11 cellular contexts compared by ENCODE assay signal in genomic region chrX:138925330-138925729, GRCh38.
A peak's percentile ranks its signal among the peaks of the same experiment; 100 is the strongest.
DNase-seq lines count a peak whose midpoint lies in the region; ATAC-seq, FAIRE-seq and TF ChIP-seq lines count a peak whose summit lies in the region.
"Had no signal": no experiment of that assay in that cellular context is flagged by ENCODE, and none has a peak within 500 bp of the region (broad histone marks: within the 10 kb centered on the region; RNA-seq: fewer than 3 reads in every experiment).

No MANE protein-coding gene starts in this region.

- H4K8ac ChIP-seq in H1 (ENCODE audit: extremely low read depth, insufficient read depth, low read length), result no peak overlapping the region
- no peak overlapping the region for H4K8ac ChIP-seq in mesendoderm (ENCODE audit: low read depth, low read length)

- no peak overlapping the region for H2AFZ ChIP-seq in H1 (ENCODE audit: low read length)

- H3K9me3 ChIP-seq in H1 (ENCODE audit: insufficient read depth in 2 of 2, low read depth in 1 of 2, low read length in 1 of 2), result no peaks in the 10 kb centered on the region
- no peaks in the 10 kb centered on the region for H3K9me3 ChIP-seq in ascending aorta
- no peaks in the 10 kb centered on the region for H3K9me3 ChIP-seq in testis
- H3K9me3 ChIP-seq: thoracic aorta had no signal

- no peak overlapping the region for H4K91ac ChIP-seq in H1 (replicated peaks; ENCODE audit: insufficient read length, low read length)

- H3K36me3 ChIP-seq in H1 (ENCODE audit: control insufficient read depth in 2 of 4, insufficient read depth in 4 of 4, low read length in 3 of 4) (no peaks in the 10 kb centered on the region), mesendoderm (ENCODE audit: control insufficient read depth, insufficient read depth, low read length) (no peaks in the 10 kb centered on the region), ascending aorta (no peaks in the 10 kb centered on the region), testis (ENCODE audit: low read depth, missing control alignments) (no peaks in the 10 kb centered on the region)
- H3K36me3 ChIP-seq: thoracic aorta had no signal

- TF ChIP-seq POLR2A in H1 (IDR thresholded peaks at IDR 0.05; ENCODE audit: control extremely low read depth in 1 of 2, low read depth in 2 of 2, low read length in 2 of 2), result no peak
- no peak for TF ChIP-seq POLR2A in testis (IDR thresholded peaks at IDR 0.05)

- no peaks in the 10 kb centered on the region for H3K4me1 ChIP-seq in H1 (replicated peaks in 1 of 4; ENCODE audit: control insufficient read depth in 3 of 4, insufficient read depth in 4 of 4, low read length in 3 of 4)
- H3K4me1 ChIP-seq in mesendoderm (ENCODE audit: control insufficient read depth, low read depth, low read length), result no peaks in the 10 kb centered on the region
- H3K4me1 ChIP-seq in ascending aorta, result no peaks in the 10 kb centered on the region
- H3K4me1 ChIP-seq in testis, result no peaks in the 10 kb centered on the region

- H3K27me3 ChIP-seq in H1 (replicated peaks in 1 of 4; ENCODE audit: control insufficient read depth in 3 of 4, extremely low read depth in 1 of 4, insufficient read depth in 3 of 4, low read length in 3 of 4) (no peaks in the 10 kb centered on the region), mesendoderm (ENCODE audit: insufficient read depth, low read length, poor library complexity) (no peaks in the 10 kb centered on the region), ascending aorta (no peaks in the 10 kb centered on the region), testis (no peaks in the 10 kb centered on the region)

- CTCF ChIA-PET in H1 (lab: Charles Lee; ENCODE audit: partially characterized antibody), result no interaction called here

- 93% methylated on average over 3 of the region's 3 CpGs; no CpG with 5 or more reads in 1 of the 2 experiments for WGBS in H1 (ENCODE audit: extremely low coverage in 1 of 2, insufficient coverage in 1 of 2, insufficient read length in 1 of 2, insufficient replicate concordance in 2 of 2, low coverage in 1 of 2, low lambda C conversion rate in 2 of 2, missing lambda C conversion rate in 1 of 2), 2 experiments
- whole genome bisulfite sequencing in mesendoderm (ENCODE audit: extremely low coverage, insufficient coverage, low lambda C conversion rate), result no CpG with 5 or more reads among the region's 3 CpGs
- WGBS in testis, 2 donors, result 69 to 73% methylated on average over 3 of the region's 3 CpGs

- H3K4me3 ChIP-seq in H1 (ENCODE audit: extremely low read depth in 1 of 4, insufficient read depth in 2 of 4, low read depth in 3 of 4, low read length in 4 of 4) (no peak overlapping the region), mesendoderm (ENCODE audit: low read length) (no peak overlapping the region), ascending aorta (no peak overlapping the region), testis (no peak overlapping the region)
- H3K4me3 ChIP-seq: thoracic aorta had no signal

- no peak for TF ChIP-seq CTCF in H1 (IDR thresholded peaks at IDR 0.05; ENCODE audit: control extremely low read depth in 1 of 3, insufficient read depth in 1 of 3, low read depth in 1 of 3, low read length in 3 of 3)
- no peak for TF ChIP-seq CTCF in ascending aorta (IDR thresholded peaks at IDR 0.05)
- no peak for TF ChIP-seq CTCF in testis (IDR thresholded peaks at IDR 0.05)

- H4K5ac ChIP-seq in H1 (ENCODE audit: insufficient read length, low read depth, low read length) (no peak overlapping the region), mesendoderm (ENCODE audit: low read length) (no peak overlapping the region)

- no peak overlapping the region for H3K14ac ChIP-seq in H1 (ENCODE audit: insufficient read length)

- H3K79me1 ChIP-seq in H1 (ENCODE audit: low read depth, low read length) (no peaks in the 10 kb centered on the region), mesendoderm (ENCODE audit: low read length) (no peaks in the 10 kb centered on the region)

- no peak overlapping the region for H3K27ac ChIP-seq in H1 (ENCODE audit: low read depth, low read length)
- no peak overlapping the region for H3K27ac ChIP-seq in mesendoderm (ENCODE audit: low read depth, low read length)
- H3K27ac ChIP-seq in ascending aorta, result no peak overlapping the region
- H3K27ac ChIP-seq in testis, result no peak overlapping the region
- H3K27ac ChIP-seq: thoracic aorta had no signal

- H3K23ac ChIP-seq in H1 (ENCODE audit: insufficient read length), result no peak overlapping the region
- H3K23ac ChIP-seq in mesendoderm (ENCODE audit: low read length), result no peak overlapping the region

- H2BK15ac ChIP-seq in H1 (ENCODE audit: low read length) (no peak overlapping the region), mesendoderm (replicated peaks; ENCODE audit: low read depth) (no peak overlapping the region)

- no peak for TF ChIP-seq EP300 in H1 (IDR thresholded peaks at IDR 0.05; ENCODE audit: borderline replicate concordance in 1 of 2, low read depth in 2 of 2, low read length in 2 of 2)

- H3K4me2 ChIP-seq in H1 (ENCODE audit: insufficient read depth in 1 of 2, low read depth in 2 of 2, low read length in 2 of 2), result no peak overlapping the region
- H3K4me2 ChIP-seq in mesendoderm (ENCODE audit: low read length), result no peak overlapping the region

- H2AK5ac ChIP-seq in H1 (ENCODE audit: low read depth, low read length) (no peak overlapping the region), mesendoderm (ENCODE audit: low read length) (no peak overlapping the region)

- POLR2A ChIA-PET in H1 (lab: Charles Lee; ENCODE audit: partially characterized antibody), result no interaction called here

- no peak for FAIRE-seq in H1 (lab: Jason Lieb, UNC)

- no peak overlapping the region for H3K18ac ChIP-seq in H1 (ENCODE audit: extremely low read depth, low read length)
- H3K18ac ChIP-seq in mesendoderm (ENCODE audit: low read length), result no peak overlapping the region

- H2BK12ac ChIP-seq in H1 (ENCODE audit: low read depth, low read length), result no peak overlapping the region

- ATAC-seq in GM18870 (IDR thresholded peaks at IDR 0.05; ENCODE audit: unreplicated experiment), result no peak

- no peaks in the 10 kb centered on the region for H3K23me2 ChIP-seq in H1 (ENCODE audit: low read depth, low read length)

- H3K4ac ChIP-seq in H1 (replicated peaks; ENCODE audit: insufficient read length, low read depth, low read length), result no peak overlapping the region
- H3K4ac ChIP-seq in mesendoderm (ENCODE audit: low read depth, low read length), result no peak overlapping the region

- H3K56ac ChIP-seq in H1 (replicated peaks; ENCODE audit: insufficient read length, low read depth, low read length) (no peak overlapping the region), mesendoderm (ENCODE audit: low read length) (no peak overlapping the region)

- intact Hi-C loops in ascending aorta (cut with DNase I), result no loop called here
- intact Hi-C loops in testis (cut with DNase I; ENCODE audit: low total_unique reads), result no loop called here

- DNase-seq in CD1c-positive myeloid dendritic cell (ENCODE audit: extremely low spot score), result peak; percentile 5
- DNase-seq in MV-4-11 (lab: John Stamatoyannopoulos, UW), result peak; percentile 88
- no peak for DNase-seq in H1 (ENCODE audit: low read depth in 1 of 2, low spot score in 2 of 2)
- peak; percentile 32 for DNase-seq in mesendoderm
- no peak for DNase-seq in ascending aorta (ENCODE audit: low spot score in 2 of 2)
- DNase-seq in testis, result no peak
- DNase-seq in DMS 273 (lab: John Stamatoyannopoulos, UW; ENCODE audit: unreplicated experiment), result no peak
- DNase-seq: activated gamma-delta T cell, Calu3 had no signal

- H3K9ac ChIP-seq in H1 (replicated peaks in 1 of 4; ENCODE audit: extremely low read depth in 1 of 4, low read depth in 3 of 4, low read length in 3 of 4) (no peak overlapping the region), mesendoderm (ENCODE audit: low read length) (no peak overlapping the region)

- no peak overlapping the region for H2BK120ac ChIP-seq in H1 (replicated peaks; ENCODE audit: low read depth, low read length)
- H2BK120ac ChIP-seq in mesendoderm (ENCODE audit: low read depth, low read length), result no peak overlapping the region

- H4K20me1 ChIP-seq in H1 (replicated peaks in 1 of 2; ENCODE audit: control insufficient read depth in 1 of 2, insufficient read depth in 2 of 2, low read length in 2 of 2), result no peaks in the 10 kb centered on the region

- TF ChIP-seq RAD21 in H1 (IDR thresholded peaks at IDR 0.05 in 1 of 2, conservative IDR thresholded peaks at IDR 0.05 in 1 of 2; ENCODE audit: low read depth in 2 of 2, low read length in 2 of 2), result no peak

- no peak overlapping the region for H2BK20ac ChIP-seq in H1 (ENCODE audit: low read length)

- H2BK5ac ChIP-seq in H1 (ENCODE audit: low read depth, low read length), result no peak overlapping the region
- no peak overlapping the region for H2BK5ac ChIP-seq in mesendoderm (ENCODE audit: low read length)

- H3K79me2 ChIP-seq in H1 (ENCODE audit: control insufficient read depth in 1 of 2, insufficient read depth in 2 of 2, low read length in 2 of 2) (no peaks in the 10 kb centered on the region), mesendoderm (ENCODE audit: control insufficient read depth, insufficient read depth, low read length) (no peaks in the 10 kb centered on the region)

TF ChIP-seq in H1, 55 proteins besides CTCF, POLR2A, EP300 and RAD21:
- no peak for TF ChIP-seq SP4 (IDR thresholded peaks at IDR 0.05; ENCODE audit: low read length)
- TF ChIP-seq TBP (IDR thresholded peaks at IDR 0.05; ENCODE audit: low read depth, low read length), result no peak
- peak; percentile 70 for TF ChIP-seq BACH1 (IDR thresholded peaks at IDR 0.05; ENCODE audit: low read length)
- TF ChIP-seq MAFK (IDR thresholded peaks at IDR 0.05; ENCODE audit: low read depth, low read length), result peak; percentile 31; the same call in 1 of the 2 replicates

Comparison
In these comparisons a context has a peak if more than half of its experiments do, and no peak if none do; other contexts are left out.
1. DNase-seq: peak in CD1c-positive myeloid dendritic cell (single experiment), MV-4-11 (single experiment) and mesendoderm (single experiment); none in H1 (0 of 2), ascending aorta (0 of 2), testis (single experiment) and DMS 273 (single experiment).